Comparison of ENCODE assay signal across 8 cellular contexts in the genomic region with DNA sequence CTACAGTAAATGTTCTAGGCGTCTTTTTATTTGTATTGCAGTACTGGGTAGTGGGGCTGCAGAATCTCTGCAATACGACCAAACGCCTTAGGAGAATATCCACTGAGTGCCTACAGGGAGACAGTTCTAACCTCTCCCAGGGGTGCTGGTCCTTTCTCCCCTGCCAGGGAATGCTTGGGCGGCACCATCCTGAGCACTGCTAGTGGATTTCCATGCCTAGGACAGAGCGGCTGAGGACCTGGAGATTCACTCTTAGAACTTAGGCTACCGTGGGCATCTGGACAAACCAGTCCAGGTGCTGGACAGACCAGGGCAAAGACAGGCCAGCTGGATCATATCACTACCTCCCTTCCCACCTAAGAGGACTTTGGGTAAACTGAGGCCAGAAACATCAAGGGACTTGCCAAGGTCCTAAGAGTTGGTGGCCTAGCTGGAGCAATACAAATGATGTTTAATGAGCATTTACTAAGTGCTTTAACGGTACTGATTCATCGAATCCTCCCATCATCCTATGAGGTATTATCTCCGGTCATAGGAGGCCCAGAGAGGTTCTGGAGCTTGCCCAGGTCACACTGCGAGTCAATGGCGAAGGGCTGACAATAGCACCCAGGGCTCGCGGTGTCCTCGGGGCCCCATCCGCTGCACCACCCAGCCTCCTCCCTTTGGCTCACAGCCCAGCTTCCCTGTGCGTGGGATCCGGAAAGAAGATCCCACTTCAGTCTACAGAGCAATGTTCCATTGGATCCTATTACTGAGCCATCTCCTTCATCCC. TPM values are rescaled to one million over a fixed set of nuclear protein-coding genes. Genes with fewer than 3 reads are reported as not detected.
DNase-seq lines count a peak whose midpoint lies in the region; ATAC-seq and TF ChIP-seq lines count a peak whose summit lies in the region.

No MANE protein-coding gene starts in this region.

- H2AFZ ChIP-seq in DND-41 (ENCODE audit: low read depth, low read length), result peak overlapping the region; percentile 93

- H3K9ac ChIP-seq in DND-41 (ENCODE audit: low read depth, low read length), result peak overlapping the region; percentile 71

- no peaks in the 10 kb centered on the region for H3K27me3 Mint-ChIP-seq in osteocyte (ENCODE audit: unreplicated experiment)

- peak overlapping the region; percentile 46 to 96 for H3K4me3 ChIP-seq in DND-41 (ENCODE audit: low read depth in 1 of 2, low read length in 2 of 2)
- peak overlapping the region; percentile 83 for H3K4me3 ChIP-seq in WI38 (ENCODE audit: low read depth, low read length)

- peak overlapping the region; percentile 44 for H3K27ac Mint-ChIP-seq in osteocyte (ENCODE audit: unreplicated experiment)

- TF ChIP-seq CTCF in DND-41 (IDR thresholded peaks at IDR 0.05; ENCODE audit: borderline replicate concordance, extremely low read depth, low read length, poor library complexity, severe bottlenecking) (no peak), WI38 (IDR thresholded peaks at IDR 0.05; ENCODE audit: low read depth, low read length) (no peak), osteocyte (IDR thresholded peaks at IDR 0.05) (no peak)

- peak overlapping the region; percentile 97 for H3K4me2 ChIP-seq in DND-41 (ENCODE audit: insufficient read depth, low read length)

- peaks cover 16% of the 10 kb centered on the region for H3K4me1 ChIP-seq in DND-41 (ENCODE audit: insufficient read depth, low read length)

- H3K9me3 ChIP-seq in DND-41 (ENCODE audit: insufficient read depth, low read length, severe bottlenecking), result peaks cover 15% of the 10 kb centered on the region

- DNase-seq in DND-41 (peak; percentile 47), foreskin melanocyte (peak; percentile 20), osteocyte (ENCODE audit: extremely low spot score, unreplicated experiment) (no peak), NOMO-1 treated with dmso at 0.1 percent for 144 hours (lab: John Stamatoyannopoulos, UW; ENCODE audit: unreplicated experiment) (no peak), ureter (ENCODE audit: low spot score) (no peak)
- DNase-seq in NK-92 treated with Interleukin-12 subunit alpha and Interleukin-12 subunit beta, amount 100 ng/mL, for 24 hours (lab: John Stamatoyannopoulos, UW), result no peak

- H3K4me1 Mint-ChIP-seq in osteocyte (ENCODE audit: unreplicated experiment), result peaks cover 12% of the 10 kb centered on the region

- H3K27me3 ChIP-seq in DND-41 (ENCODE audit: insufficient read depth, low read length, poor library complexity), result no peaks in the 10 kb centered on the region

- peak overlapping the region; percentile 81 for H3K4me3 Mint-ChIP-seq in osteocyte (ENCODE audit: unreplicated experiment)

- ATAC-seq in DND-41 (ENCODE audit: insufficient read depth, low read depth) (peak; percentile 52), HG03159 (IDR thresholded peaks at IDR 0.05; ENCODE audit: unreplicated experiment) (peak; percentile 1)

- H3K79me2 ChIP-seq in DND-41 (ENCODE audit: insufficient read depth, low read length), result peaks cover 18% of the 10 kb centered on the region

- peaks cover 12% of the 10 kb centered on the region for H3K36me3 Mint-ChIP-seq in osteocyte (ENCODE audit: unreplicated experiment)

- no peaks in the 10 kb centered on the region for H3K9me3 Mint-ChIP-seq in osteocyte (ENCODE audit: unreplicated experiment)

- peak overlapping the region; percentile 63 for H3K27ac ChIP-seq in DND-41 (ENCODE audit: low read length)

- H3K36me3 ChIP-seq in DND-41 (ENCODE audit: insufficient read depth, low read length), result peaks cover 40% of the 10 kb centered on the region

- no peaks in the 10 kb centered on the region for H4K20me1 ChIP-seq in DND-41 (ENCODE audit: insufficient read depth, low read length)

RNA-seq across cellular contexts. Expression of gene TMEM44, which starts 0.8 kb away (rescaled TPM):
- 27.9 and 34.2 TPM in 2 replicates for total RNA-seq in osteocyte
- 19.9 TPM for total RNA-seq in ureter

RNA-seq across cellular contexts. Expression of gene LSG1, which starts 39.6 kb away (rescaled TPM):
- total RNA-seq in osteocyte (29.7 and 33.3 TPM in 2 replicates), ureter (64.5 TPM)

RNA-seq across cellular contexts. Expression of gene FAM43A, which starts 53.3 kb away (rescaled TPM):
- total RNA-seq in osteocyte (38.2 and 38.6 TPM in 2 replicates), ureter (5.2 TPM)

Comparison
In these comparisons a context has a peak if more than half of its experiments do, and no peak if none do; other contexts are left out.
1. DNase-seq: peak in DND-41 (single experiment) and foreskin melanocyte (single experiment); none in osteocyte (single experiment), NOMO-1 treated with dmso at 0.1 percent for 144 hours (single experiment), ureter (single experiment) and NK-92 treated with Interleukin-12 subunit alpha and Interleukin-12 subunit beta, amount 100 ng/mL, for 24 hours (single experiment).